In genomic region chr9:131097259-131097947, GRCh38 we compare ENCODE assay signal across 10 cellular contexts. TPM values are rescaled to one million over a fixed set of nuclear protein-coding genes. Genes with fewer than 3 reads are reported as not detected.
A peak's percentile ranks its signal among the peaks of the same experiment; 100 is the strongest.
DNase-seq lines count a peak whose midpoint lies in the region; ATAC-seq, FAIRE-seq and TF ChIP-seq lines count a peak whose summit lies in the region.
"Had no signal": no experiment of that assay in that cellular context is flagged by ENCODE, and none has a peak within 500 bp of the region (broad histone marks: within the 10 kb centered on the region; RNA-seq: fewer than 3 reads in every experiment).

No MANE protein-coding gene starts in this region.

- no peak for FAIRE-seq in GM12892 (lab: Jason Lieb, UNC)
- FAIRE-seq: endometrium had no signal

- H3K4me3 ChIP-seq in ascending aorta = peak overlapping the region; percentile 70 to 76

- H3K9me3 ChIP-seq in ascending aorta = no peaks in the 10 kb centered on the region

- peaks cover 0 to 10% of the 10 kb centered on the region in 2 donors for H3K4me1 ChIP-seq in ascending aorta

- no peaks in the 10 kb centered on the region for H3K36me3 ChIP-seq in ascending aorta

- no peaks in the 10 kb centered on the region for H3K9me3 Mint-ChIP-seq in activated T-cell treated with anti-CD3 and anti-CD28 coated beads, Interleukin-2, amount 50 U/mL, for 24 hours

- peaks cover 5% of the 10 kb centered on the region for H3K27me3 ChIP-seq in ascending aorta
- H3K27me3 ChIP-seq in layer of hippocampus (ENCODE audit: control insufficient read depth, insufficient read depth, low read length) = no peaks in the 10 kb centered on the region

- ATAC-seq in GM21381 (IDR thresholded peaks at IDR 0.05; ENCODE audit: unreplicated experiment) (no peak), HG02678 (IDR thresholded peaks at IDR 0.05; ENCODE audit: unreplicated experiment) (no peak)

- peaks cover 7% of the 10 kb centered on the region for H3K4me1 Mint-ChIP-seq in activated T-cell treated with anti-CD3 and anti-CD28 coated beads, Interleukin-2, amount 50 U/mL, for 24 hours (ENCODE audit: low read depth)

- no peaks in the 10 kb centered on the region for H3K36me3 Mint-ChIP-seq in activated T-cell treated with anti-CD3 and anti-CD28 coated beads, Interleukin-2, amount 50 U/mL, for 24 hours (ENCODE audit: low read depth)

- TF ChIP-seq POLR2A in GM12892 (IDR thresholded peaks at IDR 0.05; ENCODE audit: low read depth, low read length) = no peak

- H3K4me3 Mint-ChIP-seq in activated T-cell treated with anti-CD3 and anti-CD28 coated beads, Interleukin-2, amount 50 U/mL, for 24 hours = peak overlapping the region; percentile 56

- H3K27me3 Mint-ChIP-seq in activated T-cell treated with anti-CD3 and anti-CD28 coated beads, Interleukin-2, amount 50 U/mL, for 24 hours = peaks cover 50% of the 10 kb centered on the region

- TF ChIP-seq CTCF in ascending aorta (IDR thresholded peaks at IDR 0.05) = no peak

- H3K27ac ChIP-seq in ascending aorta (no peak overlapping the region), layer of hippocampus (ENCODE audit: low read depth, low read length) (peak overlapping the region; percentile 75), substantia nigra (ENCODE audit: low read depth, low read length, poor library complexity, severe bottlenecking) (peak overlapping the region; percentile 82)

- H3K27ac Mint-ChIP-seq in activated T-cell treated with anti-CD3 and anti-CD28 coated beads, Interleukin-2, amount 50 U/mL, for 24 hours = no peak overlapping the region

- intact Hi-C loops in ascending aorta (cut with DNase I) = no loop called here

- DNase-seq in activated T-cell treated with anti-CD3 and anti-CD28 coated beads, Interleukin-2, amount 50 U/mL, for 24 hours = no peak
- no peak for DNase-seq in activated T-cell treated with anti-CD3 and anti-CD28 coated beads for 4 hours
- no peak for DNase-seq in ascending aorta (ENCODE audit: low spot score in 2 of 2)
- no peak for DNase-seq in substantia nigra (lab: John Stamatoyannopoulos, UW)
- no peak for DNase-seq in GM12892 (ENCODE audit: insufficient read length)
- DNase-seq: KG1 had no signal

RNA-seq across cellular contexts. Expression of gene AIF1L, which starts 1.1 kb away (rescaled TPM):
- 30.5 TPM for total RNA-seq in ascending aorta
- not detected for polyA plus RNA-seq in GM12892 (2012; ENCODE audit: missing spikeins)

RNA-seq across cellular contexts. Expression of gene NUP214, which starts 28.0 kb away (rescaled TPM):
- 234 TPM for total RNA-seq in ascending aorta
- polyA plus RNA-seq in GM12892 (2012; ENCODE audit: missing spikeins) = 13.5 TPM

Comparison
In these comparisons a context has a peak if more than half of its experiments do, and no peak if none do; other contexts are left out.
1. H3K27ac ChIP-seq: peak in layer of hippocampus (single experiment) and substantia nigra (single experiment); none in ascending aorta (0 of 2).